ENCODE assay signal across 8 cellular contexts in the genomic region with DNA sequence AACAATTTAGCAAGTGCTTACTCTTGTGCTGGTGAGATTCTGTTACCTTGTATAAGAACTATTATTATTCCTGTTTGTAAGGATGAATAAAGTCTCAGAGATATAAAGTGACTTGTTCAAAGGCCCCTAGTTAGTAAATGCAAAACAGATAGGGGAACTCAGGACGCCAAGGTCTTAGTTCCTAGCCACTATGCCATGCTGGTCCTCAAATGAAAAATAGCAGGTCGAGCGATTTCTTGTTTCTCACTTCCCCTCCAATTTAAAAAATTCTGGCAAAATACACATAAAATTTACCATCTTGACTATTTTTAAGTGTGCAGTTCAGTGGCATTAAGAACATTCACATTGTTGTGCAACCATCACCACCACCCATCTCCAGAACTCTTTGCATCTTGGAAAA. TPM values are rescaled to one million over a fixed set of nuclear protein-coding genes. Genes with fewer than 3 reads are reported as not detected.
DNase-seq lines count a peak whose midpoint lies in the region; ATAC-seq and TF ChIP-seq lines count a peak whose summit lies in the region.

No MANE protein-coding gene starts in this region.

- peak overlapping the region; percentile 75 to 91; a peak in 3 of 4 replicates for H3K4me3 ChIP-seq in SK-N-SH (ENCODE audit: low read depth in 2 of 2, low read length in 1 of 2)

- no peak for ATAC-seq in SK-N-SH treated with all-trans-retinoic acid at 6 μM for 48 hours
- no peak for ATAC-seq in foreskin keratinocyte
- ATAC-seq in stimulated activated memory B cell treated with anti-CD40 and anti-IgM and Interleukin-4, amounts not matched to agents 10 μg/mL and 1 μg/mL and 100 μg/mL, for 72 hours, result no peak
- ATAC-seq in HG02588 (IDR thresholded peaks at IDR 0.05; ENCODE audit: unreplicated experiment), result no peak
- no peak for ATAC-seq in GM19455 (IDR thresholded peaks at IDR 0.05; ENCODE audit: unreplicated experiment)

- H2AFZ ChIP-seq in SK-N-SH (ENCODE audit: low read depth), result no peak overlapping the region

- no peak for TF ChIP-seq EP300 in SK-N-SH (IDR thresholded peaks at IDR 0.05; ENCODE audit: borderline replicate concordance in 1 of 2, low read depth in 1 of 2, low read length in 1 of 2)

- no peaks in the 10 kb centered on the region for H4K20me1 ChIP-seq in SK-N-SH (ENCODE audit: insufficient read depth)

- H3K9ac ChIP-seq in SK-N-SH, result peak overlapping the region; percentile 76

- H3K9me3 Mint-ChIP-seq in stimulated activated memory B cell treated with anti-CD40 and anti-IgM and Interleukin-4, amounts not matched to agents 10 μg/mL and 1 μg/mL and 100 μg/mL, for 72 hours, result no peaks in the 10 kb centered on the region

- no peaks in the 10 kb centered on the region for H3K27me3 ChIP-seq in SK-N-SH (ENCODE audit: insufficient read depth)
- no peaks in the 10 kb centered on the region for H3K27me3 ChIP-seq in foreskin keratinocyte

- H3K4me3 Mint-ChIP-seq in stimulated activated memory B cell treated with anti-CD40 and anti-IgM and Interleukin-4, amounts not matched to agents 10 μg/mL and 1 μg/mL and 100 μg/mL, for 72 hours, result peak overlapping the region; percentile 50

- H3K27ac Mint-ChIP-seq in stimulated activated memory B cell treated with anti-CD40 and anti-IgM and Interleukin-4, amounts not matched to agents 10 μg/mL and 1 μg/mL and 100 μg/mL, for 72 hours, result peak overlapping the region; percentile 86

- no peaks in the 10 kb centered on the region for H3K27me3 Mint-ChIP-seq in stimulated activated memory B cell treated with anti-CD40 and anti-IgM and Interleukin-4, amounts not matched to agents 10 μg/mL and 1 μg/mL and 100 μg/mL, for 72 hours

- H3K4me1 ChIP-seq in SK-N-SH (ENCODE audit: control insufficient read depth in 1 of 2, insufficient read depth in 2 of 2, low read depth in 1 of 2, low read length in 1 of 2) (peaks cover 12 to 15% of the 10 kb centered on the region in 2 experiments; a peak in 3 of 4 replicates), foreskin keratinocyte (peaks cover 15% of the 10 kb centered on the region)

- H3K36me3 Mint-ChIP-seq in stimulated activated memory B cell treated with anti-CD40 and anti-IgM and Interleukin-4, amounts not matched to agents 10 μg/mL and 1 μg/mL and 100 μg/mL, for 72 hours, result no peaks in the 10 kb centered on the region

- no peak overlapping the region for H3K27ac ChIP-seq in SK-N-SH (ENCODE audit: low read depth in 2 of 2, low read length in 1 of 2)
- H3K27ac ChIP-seq in VCaP, result peak overlapping the region; percentile 88
- peak overlapping the region; percentile 40 for H3K27ac ChIP-seq in foreskin keratinocyte

- H3K4me2 ChIP-seq in SK-N-SH, result peak overlapping the region; percentile 94

- POLR2A ChIA-PET in SK-N-SH (lab: Yijun Ruan, JAX), result no interaction called here

- peaks cover 53% of the 10 kb centered on the region for H3K79me2 ChIP-seq in SK-N-SH (ENCODE audit: insufficient read depth)

- H3K9me2 ChIP-seq in SK-N-SH, result no peaks in the 10 kb centered on the region

- no peak for DNase-seq in SK-N-SH
- no peak for DNase-seq in foreskin keratinocyte
- DNase-seq in NCI-H526 treated with DMSO at 0.1 percent for 48 hours (lab: John Stamatoyannopoulos, UW), result no peak

- H3K4me1 Mint-ChIP-seq in stimulated activated memory B cell treated with anti-CD40 and anti-IgM and Interleukin-4, amounts not matched to agents 10 μg/mL and 1 μg/mL and 100 μg/mL, for 72 hours, result peaks cover 13% of the 10 kb centered on the region

- 68% methylated on average over 3 of the region's 3 CpGs for WGBS in SK-N-SH (ENCODE audit: low lambda C conversion rate)

- TF ChIP-seq RAD21 in SK-N-SH (IDR thresholded peaks at IDR 0.05; ENCODE audit: low read length), result no peak

- no peaks in the 10 kb centered on the region for H3K36me3 ChIP-seq in SK-N-SH (replicated peaks in 1 of 2; ENCODE audit: control insufficient read depth in 1 of 2, insufficient read depth in 2 of 2, low read length in 1 of 2)

- TF ChIP-seq CTCF in SK-N-SH (IDR thresholded peaks at IDR 0.05) (no peak), VCaP (conservative IDR thresholded peaks at IDR 0.05) (no peak), foreskin keratinocyte (conservative IDR thresholded peaks at IDR 0.05) (no peak)

- no peaks in the 10 kb centered on the region for H3K9me3 ChIP-seq in SK-N-SH

- H3F3A ChIP-seq in SK-N-SH (replicated peaks; ENCODE audit: insufficient read depth), result peaks cover 25% of the 10 kb centered on the region

- CTCF ChIA-PET in SK-N-SH (lab: Yijun Ruan, JAX), result interaction anchor here (2.0 kb wide), 1 partner anchor 26 kb away, joined by 6 read pairs; no protein-coding TSS in a partner anchor

TF ChIP-seq in SK-N-SH, 30 proteins besides CTCF, POLR2A, EP300 and RAD21 (continues in another document):
- TF ChIP-seq, protein P1, sequence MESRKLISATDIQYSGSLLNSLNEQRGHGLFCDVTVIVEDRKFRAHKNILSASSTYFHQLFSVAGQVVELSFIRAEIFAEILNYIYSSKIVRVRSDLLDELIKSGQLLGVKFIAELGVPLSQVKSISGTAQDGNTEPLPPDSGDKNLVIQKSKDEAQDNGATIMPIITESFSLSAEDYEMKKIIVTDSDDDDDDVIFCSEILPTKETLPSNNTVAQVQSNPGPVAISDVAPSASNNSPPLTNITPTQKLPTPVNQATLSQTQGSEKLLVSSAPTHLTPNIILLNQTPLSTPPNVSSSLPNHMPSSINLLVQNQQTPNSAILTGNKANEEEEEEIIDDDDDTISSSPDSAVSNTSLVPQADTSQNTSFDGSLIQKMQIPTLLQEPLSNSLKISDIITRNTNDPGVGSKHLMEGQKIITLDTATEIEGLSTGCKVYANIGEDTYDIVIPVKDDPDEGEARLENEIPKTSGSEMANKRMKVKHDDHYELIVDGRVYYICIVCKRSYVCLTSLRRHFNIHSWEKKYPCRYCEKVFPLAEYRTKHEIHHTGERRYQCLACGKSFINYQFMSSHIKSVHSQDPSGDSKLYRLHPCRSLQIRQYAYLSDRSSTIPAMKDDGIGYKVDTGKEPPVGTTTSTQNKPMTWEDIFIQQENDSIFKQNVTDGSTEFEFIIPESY (IDR thresholded peaks at IDR 0.05; ENCODE audit: borderline replicate concordance, low read depth), result no peak
- no peak for TF ChIP-seq TCF12 (IDR thresholded peaks at IDR 0.05)
- TF ChIP-seq MXI1 (IDR thresholded peaks at IDR 0.05; ENCODE audit: low read depth, low read length), result no peak
- TF ChIP-seq NRF1 (IDR thresholded peaks at IDR 0.05; ENCODE audit: low read depth, low read length), result no peak

TF ChIP-seq in SK-N-SH treated with all-trans-retinoic acid at 6 μM for 48 hours, 23 proteins besides CTCF, POLR2A, EP300 and RAD21:
- TF ChIP-seq, protein P2, sequence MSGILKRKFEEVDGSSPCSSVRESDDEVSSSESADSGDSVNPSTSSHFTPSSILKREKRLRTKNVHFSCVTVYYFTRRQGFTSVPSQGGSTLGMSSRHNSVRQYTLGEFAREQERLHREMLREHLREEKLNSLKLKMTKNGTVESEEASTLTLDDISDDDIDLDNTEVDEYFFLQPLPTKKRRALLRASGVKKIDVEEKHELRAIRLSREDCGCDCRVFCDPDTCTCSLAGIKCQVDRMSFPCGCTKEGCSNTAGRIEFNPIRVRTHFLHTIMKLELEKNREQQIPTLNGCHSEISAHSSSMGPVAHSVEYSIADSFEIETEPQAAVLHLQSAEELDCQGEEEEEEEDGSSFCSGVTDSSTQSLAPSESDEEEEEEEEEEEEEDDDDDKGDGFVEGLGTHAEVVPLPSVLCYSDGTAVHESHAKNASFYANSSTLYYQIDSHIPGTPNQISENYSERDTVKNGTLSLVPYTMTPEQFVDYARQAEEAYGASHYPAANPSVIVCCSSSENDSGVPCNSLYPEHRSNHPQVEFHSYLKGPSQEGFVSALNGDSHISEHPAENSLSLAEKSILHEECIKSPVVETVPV (CRISPR knock-in tag; IDR thresholded peaks at IDR 0.05), result no peak
- TF ChIP-seq OSR1 (CRISPR knock-in tag; IDR thresholded peaks at IDR 0.05), result no peak

RNA-seq across cellular contexts. Expression of gene TECR, which starts 1.1 kb away (rescaled TPM):
- polyA plus RNA-seq in SK-N-SH (2012; rRNA removed) (87.9 and 110 TPM in 2 replicates), foreskin keratinocyte (287 and 299 TPM in 2 replicates)
- 32.4 and 57.6 TPM in 2 replicates for polyA plus RNA-seq in SK-N-SH (2012; cell fraction: cytosol; rRNA removed)
- 142 and 144 TPM in 2 replicates for polyA plus RNA-seq in SK-N-SH (2012; cell fraction: nucleus; rRNA removed)
- total RNA-seq in foreskin keratinocyte, result 137 and 146 TPM in 2 replicates

RNA-seq across cellular contexts. Expression of gene DNAJB1, which starts 12.3 kb away (rescaled TPM):
- polyA plus RNA-seq in SK-N-SH (2012; rRNA removed) (95.7 and 103 TPM in 2 replicates), foreskin keratinocyte (158 and 184 TPM in 2 replicates)
- 95.9 and 110 TPM in 2 replicates for polyA plus RNA-seq in SK-N-SH (2012; cell fraction: cytosol; rRNA removed)
- polyA plus RNA-seq in SK-N-SH (2012; cell fraction: nucleus; rRNA removed), result 65.8 and 66.3 TPM in 2 replicates
- 184 and 196 TPM in 2 replicates for total RNA-seq in foreskin keratinocyte

RNA-seq across cellular contexts. Expression of gene GIPC1, which starts 34.6 kb away (rescaled TPM):
- polyA plus RNA-seq in SK-N-SH (2012; rRNA removed) (138 and 144 TPM in 2 replicates), foreskin keratinocyte (250 and 306 TPM in 2 replicates)
- polyA plus RNA-seq in SK-N-SH (2012; cell fraction: cytosol; rRNA removed), result 64.3 and 109 TPM in 2 replicates
- polyA plus RNA-seq in SK-N-SH (2012; cell fraction: nucleus; rRNA removed), result 108 and 111 TPM in 2 replicates
- total RNA-seq in foreskin keratinocyte, result 228 and 256 TPM in 2 replicates

RNA-seq across cellular contexts. Expression of gene NDUFB7, which starts 41.4 kb away (rescaled TPM):
- polyA plus RNA-seq in SK-N-SH (2012; rRNA removed) (458 and 465 TPM in 2 replicates), foreskin keratinocyte (401 and 458 TPM in 2 replicates)
- 199 and 306 TPM in 2 replicates for polyA plus RNA-seq in SK-N-SH (2012; cell fraction: cytosol; rRNA removed)
- 166 and 323 TPM in 2 replicates for polyA plus RNA-seq in SK-N-SH (2012; cell fraction: nucleus; rRNA removed)
- total RNA-seq in foreskin keratinocyte, result 253 and 266 TPM in 2 replicates

RNA-seq across cellular contexts. Expression of gene CLEC17A, which starts 52.4 kb away (rescaled TPM):
- polyA plus RNA-seq in SK-N-SH (2012; rRNA removed) (0.05 TPM in 1 of 2 replicates, not detected in the other), foreskin keratinocyte (not detected in 2 replicates)
- 0.01 TPM in 1 of 2 replicates, not detected in the other for polyA plus RNA-seq in SK-N-SH (2012; cell fraction: cytosol; rRNA removed)
- polyA plus RNA-seq in SK-N-SH (2012; cell fraction: nucleus; rRNA removed), result 0.15 and 0.19 TPM in 2 replicates
- not detected in 2 replicates for total RNA-seq in foreskin keratinocyte

Comparison
In these comparisons a context has a peak if more than half of its experiments do, and no peak if none do; other contexts are left out.
1. H3K27ac ChIP-seq: peak in VCaP (single experiment) and foreskin keratinocyte (single experiment); none in SK-N-SH (0 of 2).